14 cellular contexts compared by ENCODE assay signal in genomic region chr5:9712506-9713285, GRCh38.
A peak's percentile ranks its signal among the peaks of the same experiment; 100 is the strongest.
DNase-seq lines count a peak whose midpoint lies in the region; ATAC-seq and TF ChIP-seq lines count a peak whose summit lies in the region.
"Had no signal": no experiment of that assay in that cellular context is flagged by ENCODE, and none has a peak within 500 bp of the region (broad histone marks: within the 10 kb centered on the region; RNA-seq: fewer than 3 reads in every experiment).

No MANE protein-coding gene starts in this region.

- POLR2A ChIA-PET in MCF 10A (lab: Yijun Ruan, JAX) = interaction anchor here (1.0 kb wide), 1 partner anchor 9 kb away, joined by 3 read pairs; no protein-coding TSS in a partner anchor

- no TSS peak for BruUV-seq in MCF 10A (replicated peaks; lab: Mats Ljungman, UMichigan)

- peaks cover 32% of the 10 kb centered on the region for H3K4me1 Mint-ChIP-seq in MCF 10A (ENCODE audit: insufficient read depth, unreplicated experiment)

- DNase-seq in MCF 10A (ENCODE audit: unreplicated experiment) (peak; percentile 53), breast epithelium (ENCODE audit: low spot score in 2 of 2) (no peak), SW480 (ENCODE audit: low spot score) (peak; percentile 48), fibroblast of pulmonary artery (ENCODE audit: low read depth) (peak; percentile 23), gastrocnemius medialis (no peak), iPS-NIHi7 (ENCODE audit: extremely low spot score) (no peak), ACHN (no peak)
- DNase-seq: activated CD4-positive, alpha-beta memory T cell treated with anti-CD3 and anti-CD28 coated beads for 36 hours; activated naive CD4-positive, alpha-beta T cell treated with anti-CD3 and anti-CD28 coated beads, Interleukin-2, amount 50 U/mL, for 16 hours; left ventricle myocardium inferior; stimulated activated CD8-positive, alpha-beta memory T cell treated with anti-CD3 and anti-CD28 coated beads, Interleukin-4, amount 100 ng/mL, for 48 hours had no signal

- H3K4me1 ChIP-seq in breast epithelium (no peaks in the 10 kb centered on the region), gastrocnemius medialis (no peaks in the 10 kb centered on the region)
- H3K4me1 ChIP-seq: left ventricle myocardium inferior had no signal

- H3K36me3 ChIP-seq in breast epithelium (no peaks in the 10 kb centered on the region), gastrocnemius medialis (no peaks in the 10 kb centered on the region)
- H3K36me3 ChIP-seq: left ventricle myocardium inferior had no signal

- no peaks in the 10 kb centered on the region for H3K27me3 Mint-ChIP-seq in MCF 10A (ENCODE audit: insufficient read depth, unreplicated experiment)
- H3K27me3 Mint-ChIP-seq: activated CD4-positive, alpha-beta memory T cell treated with anti-CD3 and anti-CD28 coated beads for 36 hours; dendritic cell treated with granulocyte-macrophage colony-stimulating factor and Interleukin-4, amounts not matched to agents 40 ng/mL and 50 ng/mL, for 4 days had no signal

- H3K36me3 Mint-ChIP-seq in MCF 10A (ENCODE audit: insufficient read depth, unreplicated experiment) = no peaks in the 10 kb centered on the region
- H3K36me3 Mint-ChIP-seq: activated CD4-positive, alpha-beta memory T cell treated with anti-CD3 and anti-CD28 coated beads for 36 hours had no signal

- H3K27me3 ChIP-seq in breast epithelium (peaks cover 0 to 4% of the 10 kb centered on the region in 2 donors), gastrocnemius medialis (no peaks in the 10 kb centered on the region)

- no peak for TF ChIP-seq POLR2A in breast epithelium (IDR thresholded peaks at IDR 0.05)
- no peak for TF ChIP-seq POLR2A in gastrocnemius medialis (IDR thresholded peaks at IDR 0.05)

- no peaks in the 10 kb centered on the region for H3K9me3 ChIP-seq in breast epithelium
- H3K9me3 ChIP-seq in gastrocnemius medialis = no peaks in the 10 kb centered on the region

- TF ChIP-seq CTCF in MCF 10A (IDR thresholded peaks at IDR 0.05; ENCODE audit: unreplicated experiment) (no peak), breast epithelium (IDR thresholded peaks at IDR 0.05) (no peak), fibroblast of pulmonary artery (IDR thresholded peaks at IDR 0.05; ENCODE audit: low read length, missing control alignments) (no peak), gastrocnemius medialis (IDR thresholded peaks at IDR 0.05 in 4 of 5, conservative IDR thresholded peaks at IDR 0.05 in 1 of 5) (no peak)

- ATAC-seq in gastrocnemius medialis (no peak), GM19452 (IDR thresholded peaks at IDR 0.05; ENCODE audit: unreplicated experiment) (no peak)

- H3K27ac ChIP-seq in breast epithelium (no peak overlapping the region), gastrocnemius medialis (no peak overlapping the region)
- H3K27ac ChIP-seq: left ventricle myocardium inferior had no signal

- intact Hi-C loops in MCF 10A (cut with micrococcal nuclease) = no loop called here
- intact Hi-C loops in breast epithelium (cut with DNase I; ENCODE audit: low total_unique reads) = no loop called here
- intact Hi-C loops in gastrocnemius medialis (cut with DNase I; ENCODE audit: low total_unique reads) = no loop called here

- H3K4me3 ChIP-seq in breast epithelium (no peak overlapping the region), fibroblast of pulmonary artery (replicated peaks; ENCODE audit: low read depth, low read length) (no peak overlapping the region), gastrocnemius medialis (no peak overlapping the region)
- H3K4me3 ChIP-seq: left ventricle myocardium inferior had no signal

- peak overlapping the region; percentile 19 for H3K4me3 Mint-ChIP-seq in MCF 10A (ENCODE audit: unreplicated experiment)
- H3K4me3 Mint-ChIP-seq: activated CD4-positive, alpha-beta memory T cell treated with anti-CD3 and anti-CD28 coated beads for 36 hours; dendritic cell treated with granulocyte-macrophage colony-stimulating factor and Interleukin-4, amounts not matched to agents 40 ng/mL and 50 ng/mL, for 4 days; T-helper 2 cell treated with Interferon-gamma antibody and Interleukin-4, amounts not matched to agents 5 μg/mL and 100 μg/mL, for 36 hours had no signal

- no peaks in the 10 kb centered on the region for H3K9me3 Mint-ChIP-seq in MCF 10A (ENCODE audit: unreplicated experiment)

- peak overlapping the region; percentile 82 for H3K27ac Mint-ChIP-seq in MCF 10A (ENCODE audit: low read depth, unreplicated experiment)
- H3K27ac Mint-ChIP-seq: activated CD4-positive, alpha-beta memory T cell treated with anti-CD3 and anti-CD28 coated beads for 36 hours; dendritic cell treated with granulocyte-macrophage colony-stimulating factor and Interleukin-4, amounts not matched to agents 40 ng/mL and 50 ng/mL, for 4 days; T-helper 2 cell treated with Interferon-gamma antibody and Interleukin-4, amounts not matched to agents 5 μg/mL and 100 μg/mL, for 36 hours had no signal

- in situ Hi-C loops in gastrocnemius medialis (cut with MboI; ENCODE audit: low sequenced_read_pairs in 4 of 4) = no loop called here
- in situ Hi-C loops in ACHN (cut with HindIII; ENCODE audit: low pct_ligation_motif_present, low pct_unique_long_range_greater_than_20kb, low sequenced_read_pairs) = no loop called here

- CTCF ChIA-PET in MCF 10A (lab: Yijun Ruan, JAX) = interaction anchor here (0.6 kb wide), 1 partner anchor 217 kb away, joined by 4 read pairs; no protein-coding TSS in a partner anchor

Comparison
In these comparisons a context has a peak if more than half of its experiments do, and no peak if none do; other contexts are left out.
1. DNase-seq: peak in MCF 10A (single experiment), SW480 (single experiment) and fibroblast of pulmonary artery (single experiment); none in breast epithelium (0 of 2), gastrocnemius medialis (0 of 2), iPS-NIHi7 (single experiment) and ACHN (single experiment).